ENCODE assay signal across 9 cellular contexts in genomic region chr13:21557995-21558394, GRCh38. TPM values are rescaled to one million over a fixed set of nuclear protein-coding genes. Genes with fewer than 3 reads are reported as not detected.
A peak's percentile ranks its signal among the peaks of the same experiment; 100 is the strongest.
DNase-seq lines count a peak whose midpoint lies in the region; ATAC-seq and TF ChIP-seq lines count a peak whose summit lies in the region.
"Had no signal": no experiment of that assay in that cellular context is flagged by ENCODE, and none has a peak within 500 bp of the region (broad histone marks: within the 10 kb centered on the region; RNA-seq: fewer than 3 reads in every experiment).

No MANE protein-coding gene starts in this region.

- no peak overlapping the region for H2AFZ ChIP-seq in DND-41 (ENCODE audit: low read depth, low read length)

- H3K4me2 ChIP-seq in DND-41 (ENCODE audit: insufficient read depth, low read length) = no peak overlapping the region

- no peak overlapping the region for H3K4me3 Mint-ChIP-seq in endothelial cell (ENCODE audit: unreplicated experiment)

- H3K4me1 Mint-ChIP-seq in endothelial cell (ENCODE audit: unreplicated experiment) = peaks cover 20% of the 10 kb centered on the region

- ATAC-seq in DND-41 (ENCODE audit: insufficient read depth, low read depth) (peak; percentile 68), GM18867 (IDR thresholded peaks at IDR 0.05; ENCODE audit: unreplicated experiment) (no peak)

- no peaks in the 10 kb centered on the region for H3K4me1 ChIP-seq in DND-41 (ENCODE audit: insufficient read depth, low read length)
- no peaks in the 10 kb centered on the region for H3K4me1 ChIP-seq in ascending aorta

- no peaks in the 10 kb centered on the region for H4K20me1 ChIP-seq in DND-41 (ENCODE audit: insufficient read depth, low read length)

- H3K27me3 ChIP-seq in DND-41 (ENCODE audit: insufficient read depth, low read length, poor library complexity) (no peaks in the 10 kb centered on the region), ascending aorta (no peaks in the 10 kb centered on the region)

- peaks cover 20% of the 10 kb centered on the region for H3K36me3 ChIP-seq in DND-41 (ENCODE audit: insufficient read depth, low read length)
- peaks cover under 1 to 28% of the 10 kb centered on the region in 2 donors for H3K36me3 ChIP-seq in ascending aorta

- DNase-seq in DND-41 (peak; percentile 32), MV-4-11 (lab: John Stamatoyannopoulos, UW) (peak; percentile 29), endothelial cell (ENCODE audit: low spot score) (peak; percentile 8), ascending aorta (ENCODE audit: low spot score in 2 of 2) (no peak)
- DNase-seq in activated CD8-positive, alpha-beta memory T cell treated with anti-CD3 and anti-CD28 coated beads, Interleukin-2, amount 50 U/mL, for 48 hours = no peak
- DNase-seq in activated T-cell treated with anti-CD3 and anti-CD28 coated beads, Interleukin-2, amount 50 U/mL, for 1 hour = no peak
- DNase-seq: hypothalamus had no signal

- H3K9me3 ChIP-seq in DND-41 (ENCODE audit: insufficient read depth, low read length, severe bottlenecking) (no peaks in the 10 kb centered on the region), ascending aorta (no peaks in the 10 kb centered on the region)

- H3K4me3 ChIP-seq in DND-41 (ENCODE audit: low read depth in 1 of 2, low read length in 2 of 2) = no peak overlapping the region
- no peak overlapping the region for H3K4me3 ChIP-seq in ascending aorta

- TF ChIP-seq CTCF in 22Rv1 (IDR thresholded peaks at IDR 0.05) = peak; percentile 73
- TF ChIP-seq CTCF in DND-41 (IDR thresholded peaks at IDR 0.05; ENCODE audit: borderline replicate concordance, extremely low read depth, low read length, poor library complexity, severe bottlenecking) = peak; percentile 64
- TF ChIP-seq CTCF in endothelial cell (IDR thresholded peaks at IDR 0.05; ENCODE audit: unreplicated experiment) = peak; percentile 31
- no peak for TF ChIP-seq CTCF in ascending aorta (IDR thresholded peaks at IDR 0.05)

- H3K9ac ChIP-seq in DND-41 (ENCODE audit: low read depth, low read length) = no peak overlapping the region

- no peak overlapping the region for H3K27ac ChIP-seq in 22Rv1
- no peak overlapping the region for H3K27ac ChIP-seq in DND-41 (ENCODE audit: low read length)
- no peak overlapping the region for H3K27ac ChIP-seq in ascending aorta

- H3K27ac Mint-ChIP-seq in endothelial cell (ENCODE audit: unreplicated experiment) = no peak overlapping the region

- H3K79me2 ChIP-seq in DND-41 (ENCODE audit: insufficient read depth, low read length) = no peaks in the 10 kb centered on the region

- H3K9me3 Mint-ChIP-seq in endothelial cell (ENCODE audit: unreplicated experiment) = no peaks in the 10 kb centered on the region

- intact Hi-C loops in ascending aorta (cut with DNase I) = no loop called here

- peaks cover 2% of the 10 kb centered on the region for H3K27me3 Mint-ChIP-seq in endothelial cell (ENCODE audit: unreplicated experiment)

- H3K36me3 Mint-ChIP-seq in endothelial cell (ENCODE audit: low read depth, unreplicated experiment) = peaks cover 21% of the 10 kb centered on the region

RNA-seq across cellular contexts. Expression of gene MICU2, which starts 46.0 kb away (rescaled TPM):
- 22.3 TPM for total RNA-seq in endothelial cell (ENCODE audit: unreplicated experiment)
- total RNA-seq in ascending aorta = 41.5 TPM

Comparison
In these comparisons a context has a peak if more than half of its experiments do, and no peak if none do; other contexts are left out.
1. CTCF ChIP-seq: peak in 22Rv1 (single experiment), DND-41 (single experiment) and endothelial cell (single experiment); none in ascending aorta (0 of 3).
2. DNase-seq: peak in DND-41 (single experiment), MV-4-11 (single experiment) and endothelial cell (single experiment); none in ascending aorta (0 of 2), activated CD8-positive, alpha-beta memory T cell treated with anti-CD3 and anti-CD28 coated beads, Interleukin-2, amount 50 U/mL, for 48 hours (single experiment) and activated T-cell treated with anti-CD3 and anti-CD28 coated beads, Interleukin-2, amount 50 U/mL, for 1 hour (single experiment).